18 cellular contexts compared by ENCODE assay signal in the genomic region with DNA sequence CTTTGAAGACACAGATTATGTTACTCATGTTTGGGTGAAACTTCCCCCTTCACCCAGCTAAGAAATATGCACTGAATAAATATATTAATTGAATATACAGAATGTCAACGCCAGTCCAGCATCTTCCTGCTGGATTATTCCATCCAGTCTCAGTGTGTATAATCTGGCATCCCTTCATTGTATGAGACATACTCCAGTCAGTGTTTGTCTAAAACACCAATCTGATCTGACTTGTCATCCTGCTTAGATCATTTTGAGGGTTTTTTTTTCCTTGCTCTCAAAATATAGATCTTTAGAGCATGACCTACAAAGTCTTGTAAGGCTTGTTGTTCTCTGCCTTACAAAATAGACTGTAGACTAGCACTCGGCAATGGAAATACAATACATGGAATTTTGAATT.
A peak's percentile ranks its signal among the peaks of the same experiment; 100 is the strongest.
DNase-seq lines count a peak whose midpoint lies in the region; FAIRE-seq and TF ChIP-seq lines count a peak whose summit lies in the region.
"Had no signal": no experiment of that assay in that cellular context is flagged by ENCODE, and none has a peak within 500 bp of the region (broad histone marks: within the 10 kb centered on the region; RNA-seq: fewer than 3 reads in every experiment).

No MANE protein-coding gene starts in this region.

- peak overlapping the region in 7 of 11 experiments; percentile 28 to 83 (median 73); a peak in 13 of 22 replicates for H3K4me2 ChIP-seq in BLaER1 treated with 17β-estradiol and CSF1 and Interleukin-3, amounts not matched to agents 10 nM and 100 nM
- H3K4me2 ChIP-seq in astrocyte (ENCODE audit: low read length), result no peak overlapping the region

- H3K36me3 ChIP-seq in BLaER1 treated with 17β-estradiol and CSF1 and Interleukin-3, amounts not matched to agents 10 nM and 100 nM, result no peaks in the 10 kb centered on the region
- no peaks in the 10 kb centered on the region for H3K36me3 ChIP-seq in astrocyte (ENCODE audit: insufficient read depth, low read length)

- peak overlapping the region in 6 of 11 experiments; percentile 54 to 88 (median 72); a peak in 13 of 22 replicates for H3K27ac ChIP-seq in BLaER1 treated with 17β-estradiol and CSF1 and Interleukin-3, amounts not matched to agents 10 nM and 100 nM
- H3K27ac ChIP-seq in astrocyte (ENCODE audit: low read depth, low read length), result no peak overlapping the region

- peaks cover 0 to 39% (median 22%) of the 10 kb centered on the region in 10 experiments; a peak in 16 of 20 replicates for H3K4me1 ChIP-seq in BLaER1 treated with 17β-estradiol and CSF1 and Interleukin-3, amounts not matched to agents 10 nM and 100 nM
- peaks cover 5% of the 10 kb centered on the region for H3K4me1 ChIP-seq in astrocyte (ENCODE audit: insufficient read depth, low read length)

- H3K4me1 Mint-ChIP-seq in astrocyte (ENCODE audit: low read depth, unreplicated experiment), result peaks cover 2% of the 10 kb centered on the region
- H3K4me1 Mint-ChIP-seq: CD4-positive, alpha-beta memory T cell had no signal

- H3K36me3 Mint-ChIP-seq in astrocyte (ENCODE audit: low read depth, unreplicated experiment), result no peaks in the 10 kb centered on the region

- DNase-seq in HT1080 (ENCODE audit: low read depth), result peak; percentile 46
- no peak for DNase-seq in astrocyte (ENCODE audit: low read depth)
- peak; percentile 47 for DNase-seq in iris pigment epithelial cell (ENCODE audit: low read depth)
- no peak for DNase-seq in DMS53 treated with DMSO at 0.1 percent for 48 hours (lab: John Stamatoyannopoulos, UW; ENCODE audit: unreplicated experiment)
- DNase-seq in GM19238 (ENCODE audit: insufficient read length, low spot score), result no peak
- DNase-seq in NK-92 (lab: John Stamatoyannopoulos, UW; ENCODE audit: unreplicated experiment), result no peak
- no peak for DNase-seq in LoVo (ENCODE audit: low spot score)
- DNase-seq: ACHN; CD4-positive, alpha-beta memory T cell; DND-41; H9; NCI-H1048; NCI-H345; NCI-H526 treated with DMSO at 0.1 percent for 48 hours; NK-92 treated with Interleukin-12 subunit alpha and Interleukin-12 subunit beta, amount 100 ng/mL, for 24 hours had no signal

- no peak overlapping the region for H3K4me3 Mint-ChIP-seq in astrocyte (ENCODE audit: unreplicated experiment)
- H3K4me3 Mint-ChIP-seq: B cell; CD4-positive, alpha-beta memory T cell; H9 had no signal

- H3K9me3 ChIP-seq in BLaER1 treated with 17β-estradiol and CSF1 and Interleukin-3, amounts not matched to agents 10 nM and 100 nM (replicated peaks in 1 of 11), result no peaks in the 10 kb centered on the region
- H3K9me3 ChIP-seq in astrocyte (ENCODE audit: insufficient read depth, low read depth, low read length), result no peaks in the 10 kb centered on the region

- peak; percentile 64 for FAIRE-seq in astrocyte (lab: Jason Lieb, UNC)
- FAIRE-seq: D721Med had no signal

- no peak overlapping the region for H2AFZ ChIP-seq in astrocyte (ENCODE audit: low read depth, low read length)

- no peak overlapping the region for H3K4me3 ChIP-seq in BLaER1 treated with 17β-estradiol and CSF1 and Interleukin-3, amounts not matched to agents 10 nM and 100 nM
- H3K4me3 ChIP-seq in astrocyte (ENCODE audit: insufficient read depth, low read depth, low read length), result no peak overlapping the region

- H4K20me1 ChIP-seq in BLaER1 treated with 17β-estradiol and CSF1 and Interleukin-3, amounts not matched to agents 10 nM and 100 nM, result no peaks in the 10 kb centered on the region
- no peaks in the 10 kb centered on the region for H4K20me1 ChIP-seq in astrocyte (ENCODE audit: insufficient read depth, low read length)

- no peaks in the 10 kb centered on the region for H3K27me3 ChIP-seq in BLaER1 treated with 17β-estradiol and CSF1 and Interleukin-3, amounts not matched to agents 10 nM and 100 nM
- H3K27me3 ChIP-seq in astrocyte (ENCODE audit: insufficient read depth, low read length), result no peaks in the 10 kb centered on the region

- peak overlapping the region in 2 of 11 experiments; percentile 61 to 64; a peak in 4 of 22 replicates for H3K9ac ChIP-seq in BLaER1 treated with 17β-estradiol and CSF1 and Interleukin-3, amounts not matched to agents 10 nM and 100 nM
- H3K9ac ChIP-seq in astrocyte (ENCODE audit: low read length), result no peak overlapping the region

- no peak for TF ChIP-seq CTCF in astrocyte (IDR thresholded peaks at IDR 0.05; ENCODE audit: insufficient read depth, low read depth, low read length)

- H3K9me3 Mint-ChIP-seq in astrocyte (ENCODE audit: unreplicated experiment), result no peaks in the 10 kb centered on the region
- H3K9me3 Mint-ChIP-seq: CD4-positive, alpha-beta memory T cell; H9 had no signal

- no peak overlapping the region for H3K27ac Mint-ChIP-seq in astrocyte (ENCODE audit: unreplicated experiment)
- H3K27ac Mint-ChIP-seq: B cell; CD4-positive, alpha-beta memory T cell; H9 had no signal

- no peaks in the 10 kb centered on the region for H3K27me3 Mint-ChIP-seq in astrocyte (ENCODE audit: low read depth, unreplicated experiment)
- H3K27me3 Mint-ChIP-seq: B cell; CD4-positive, alpha-beta memory T cell had no signal

- no peaks in the 10 kb centered on the region for H3K79me2 ChIP-seq in astrocyte (ENCODE audit: insufficient read depth, low read length)

Comparison
In these comparisons a context has a peak if more than half of its experiments do, and no peak if none do; other contexts are left out.
1. DNase-seq: peak in HT1080 (single experiment) and iris pigment epithelial cell (single experiment); none in astrocyte (single experiment), DMS53 treated with DMSO at 0.1 percent for 48 hours (single experiment), GM19238 (single experiment), NK-92 (single experiment) and LoVo (single experiment).